7 cellular contexts compared by ENCODE assay signal in the genomic region with DNA sequence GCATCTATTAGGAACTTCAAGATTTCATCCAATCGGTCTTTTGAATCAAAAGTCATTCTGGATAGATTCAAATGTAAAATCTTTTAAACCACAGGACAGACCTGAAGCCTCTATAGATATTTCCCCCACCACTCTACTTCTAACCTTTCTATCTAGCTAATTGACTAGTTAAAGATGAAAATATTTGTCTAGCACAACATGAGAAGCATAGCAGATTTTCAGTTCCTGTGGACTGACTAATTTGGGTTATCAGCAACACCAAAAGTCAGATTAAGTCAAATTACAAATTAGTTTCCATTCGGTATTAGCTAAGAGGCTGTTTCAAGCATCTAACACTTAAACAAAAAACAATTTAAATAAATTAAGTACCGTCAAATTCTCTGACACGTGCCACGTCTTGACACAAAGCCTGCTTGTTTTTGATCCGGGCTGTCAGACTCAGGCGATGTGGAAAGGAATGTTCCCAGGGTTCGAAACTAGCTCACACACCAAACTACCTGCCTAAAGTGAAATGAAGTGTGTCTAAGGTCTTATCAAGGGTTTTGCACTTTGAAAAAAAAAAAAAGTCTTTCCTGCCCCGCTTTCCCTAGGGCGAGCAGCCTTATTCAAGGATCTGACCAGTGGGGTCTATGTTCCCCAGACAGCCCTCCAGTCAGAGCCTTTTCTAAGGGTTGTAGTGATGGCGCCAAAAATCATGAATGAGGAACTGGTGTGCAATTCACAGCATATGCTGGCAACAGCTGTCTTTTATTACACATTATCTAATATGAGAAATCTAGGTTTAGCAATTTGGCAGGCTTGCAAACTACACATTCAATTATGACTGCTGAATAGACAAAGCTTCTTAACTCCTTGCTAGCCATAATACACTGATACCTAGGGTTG. TPM values are rescaled to one million over a fixed set of nuclear protein-coding genes. Genes with fewer than 3 reads are reported as not detected.
DNase-seq lines count a peak whose midpoint lies in the region; ATAC-seq and TF ChIP-seq lines count a peak whose summit lies in the region.

No MANE protein-coding gene starts in this region.

- TF ChIP-seq CTCF in mucosa of descending colon (IDR thresholded peaks at IDR 0.05) (no peak), dorsolateral prefrontal cortex (IDR thresholded peaks at IDR 0.05 in 54 of 56, conservative IDR thresholded peaks at IDR 0.05 in 2 of 56; ENCODE audit: low read depth in 1 of 56, partially characterized antibody in 56 of 56) (no peak)

- ATAC-seq in HG03060 (IDR thresholded peaks at IDR 0.05; ENCODE audit: low read depth, unreplicated experiment) = peak; percentile 5
- ATAC-seq in SK-N-SH treated with all-trans-retinoic acid at 6 μM for 48 hours = peak; percentile 44; the same call in 2 of the 3 replicates
- peak; percentile 72 for ATAC-seq in mucosa of descending colon

- H3K4me3 ChIP-seq in mucosa of descending colon (peak overlapping the region; percentile 3), dorsolateral prefrontal cortex (peak overlapping the region in 1 of 59 donors; percentile 6)

- peak; percentile 12 for TF ChIP-seq POLR2A in GM18951 (IDR thresholded peaks at IDR 0.05; ENCODE audit: extremely low read depth, insufficient read depth, insufficient read length)

- in situ Hi-C loops in GM18951 (cut with MboI; ENCODE audit: low sequenced_read_pairs, unreplicated experiment) (no loop called here), ACHN (cut with HindIII; ENCODE audit: low pct_ligation_motif_present, low pct_unique_long_range_greater_than_20kb, low sequenced_read_pairs) (no loop called here)

- no peak overlapping the region for H3K27ac ChIP-seq in dorsolateral prefrontal cortex

- no peaks in the 10 kb centered on the region for H3K9me3 ChIP-seq in mucosa of descending colon

- peaks cover 0 to 13% (median 0%) of the 10 kb centered on the region in 45 donors for H3K27me3 ChIP-seq in dorsolateral prefrontal cortex

- intact Hi-C loops in mucosa of descending colon (cut with DNase I, micrococcal nuclease) = no loop called here
- intact Hi-C loops in dorsolateral prefrontal cortex (cut with DNase I) = no loop called here

- H3K36me3 ChIP-seq in mucosa of descending colon (ENCODE audit: low read depth) = no peaks in the 10 kb centered on the region

- peaks cover 16% of the 10 kb centered on the region for H3K4me1 ChIP-seq in mucosa of descending colon (ENCODE audit: low read depth)

- DNase-seq in mucosa of descending colon = peak in 2 of 3 donors; percentile 22 to 58
- no peak for DNase-seq in dorsolateral prefrontal cortex
- no peak for DNase-seq in ACHN
- no peak for DNase-seq in A172 (ENCODE audit: low spot score)

TF ChIP-seq in SK-N-SH treated with all-trans-retinoic acid at 6 μM for 48 hours, 23 proteins besides CTCF, POLR2A, EP300 and RAD21:
- TF ChIP-seq, protein P1, sequence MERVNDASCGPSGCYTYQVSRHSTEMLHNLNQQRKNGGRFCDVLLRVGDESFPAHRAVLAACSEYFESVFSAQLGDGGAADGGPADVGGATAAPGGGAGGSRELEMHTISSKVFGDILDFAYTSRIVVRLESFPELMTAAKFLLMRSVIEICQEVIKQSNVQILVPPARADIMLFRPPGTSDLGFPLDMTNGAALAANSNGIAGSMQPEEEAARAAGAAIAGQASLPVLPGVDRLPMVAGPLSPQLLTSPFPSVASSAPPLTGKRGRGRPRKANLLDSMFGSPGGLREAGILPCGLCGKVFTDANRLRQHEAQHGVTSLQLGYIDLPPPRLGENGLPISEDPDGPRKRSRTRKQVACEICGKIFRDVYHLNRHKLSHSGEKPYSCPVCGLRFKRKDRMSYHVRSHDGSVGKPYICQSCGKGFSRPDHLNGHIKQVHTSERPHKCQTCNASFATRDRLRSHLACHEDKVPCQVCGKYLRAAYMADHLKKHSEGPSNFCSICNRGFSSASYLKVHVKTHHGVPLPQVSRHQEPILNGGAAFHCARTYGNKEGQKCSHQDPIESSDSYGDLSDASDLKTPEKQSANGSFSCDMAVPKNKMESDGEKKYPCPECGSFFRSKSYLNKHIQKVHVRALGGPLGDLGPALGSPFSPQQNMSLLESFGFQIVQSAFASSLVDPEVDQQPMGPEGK (CRISPR knock-in tag; IDR thresholded peaks at IDR 0.05; ENCODE audit: borderline replicate concordance) = no peak
- TF ChIP-seq ARNTL (CRISPR knock-in tag; IDR thresholded peaks at IDR 0.05; ENCODE audit: borderline replicate concordance, low read depth) (no peak), ZNF70 (CRISPR knock-in tag; IDR thresholded peaks at IDR 0.05) (no peak), ZNF8 (CRISPR knock-in tag; IDR thresholded peaks at IDR 0.05) (no peak), TCF4 (CRISPR knock-in tag; IDR thresholded peaks at IDR 0.05; ENCODE audit: borderline replicate concordance) (peak; percentile 72; the same call in 1 of the 2 replicates)
- TF ChIP-seq, protein P2, sequence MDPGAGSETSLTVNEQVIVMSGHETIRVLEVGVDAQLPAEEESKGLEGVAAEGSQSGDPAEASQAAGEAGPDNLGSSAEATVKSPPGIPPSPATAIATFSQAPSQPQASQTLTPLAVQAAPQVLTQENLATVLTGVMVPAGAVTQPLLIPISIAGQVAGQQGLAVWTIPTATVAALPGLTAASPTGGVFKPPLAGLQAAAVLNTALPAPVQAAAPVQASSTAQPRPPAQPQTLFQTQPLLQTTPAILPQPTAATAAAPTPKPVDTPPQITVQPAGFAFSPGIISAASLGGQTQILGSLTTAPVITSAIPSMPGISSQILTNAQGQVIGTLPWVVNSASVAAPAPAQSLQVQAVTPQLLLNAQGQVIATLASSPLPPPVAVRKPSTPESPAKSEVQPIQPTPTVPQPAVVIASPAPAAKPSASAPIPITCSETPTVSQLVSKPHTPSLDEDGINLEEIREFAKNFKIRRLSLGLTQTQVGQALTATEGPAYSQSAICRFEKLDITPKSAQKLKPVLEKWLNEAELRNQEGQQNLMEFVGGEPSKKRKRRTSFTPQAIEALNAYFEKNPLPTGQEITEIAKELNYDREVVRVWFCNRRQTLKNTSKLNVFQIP (CRISPR knock-in tag; IDR thresholded peaks at IDR 0.05; ENCODE audit: borderline replicate concordance, low read depth) = no peak
TF ChIP-seq in SK-N-SH treated with all-trans-retinoic acid at 6 μM for 48 hours: peak in this region for 1.

RNA-seq across cellular contexts. Expression of a gene that starts 4.7 kb away (rescaled TPM):
- total RNA-seq in mucosa of descending colon = 10 to 100 TPM in 1 of 3 donors, 1 to 10 TPM in 2; 4.7 to 11.5 (median 5.8) TPM
- total RNA-seq in dorsolateral prefrontal cortex = 1 to 10 TPM in 99 of 120 experiments, under 1 TPM in 19, not detected in 2; 0.40 to 9.7 (median 1.8) TPM
- total RNA-seq in A172 (2014; rRNA removed; shearing (Covaris generic)) = not detected in 2 replicates

Comparison
In these comparisons a context has a peak if more than half of its experiments do, and no peak if none do; other contexts are left out.
1. ATAC-seq: peak in every context shown above with its lines; median percentile 72 in mucosa of descending colon; 44 in SK-N-SH treated with all-trans-retinoic acid at 6 μM for 48 hours; 5 in HG03060.
2. DNase-seq: peak in mucosa of descending colon (2 of 3); none in dorsolateral prefrontal cortex (0 of 10), ACHN (single experiment) and A172 (single experiment).